In the genomic region with DNA sequence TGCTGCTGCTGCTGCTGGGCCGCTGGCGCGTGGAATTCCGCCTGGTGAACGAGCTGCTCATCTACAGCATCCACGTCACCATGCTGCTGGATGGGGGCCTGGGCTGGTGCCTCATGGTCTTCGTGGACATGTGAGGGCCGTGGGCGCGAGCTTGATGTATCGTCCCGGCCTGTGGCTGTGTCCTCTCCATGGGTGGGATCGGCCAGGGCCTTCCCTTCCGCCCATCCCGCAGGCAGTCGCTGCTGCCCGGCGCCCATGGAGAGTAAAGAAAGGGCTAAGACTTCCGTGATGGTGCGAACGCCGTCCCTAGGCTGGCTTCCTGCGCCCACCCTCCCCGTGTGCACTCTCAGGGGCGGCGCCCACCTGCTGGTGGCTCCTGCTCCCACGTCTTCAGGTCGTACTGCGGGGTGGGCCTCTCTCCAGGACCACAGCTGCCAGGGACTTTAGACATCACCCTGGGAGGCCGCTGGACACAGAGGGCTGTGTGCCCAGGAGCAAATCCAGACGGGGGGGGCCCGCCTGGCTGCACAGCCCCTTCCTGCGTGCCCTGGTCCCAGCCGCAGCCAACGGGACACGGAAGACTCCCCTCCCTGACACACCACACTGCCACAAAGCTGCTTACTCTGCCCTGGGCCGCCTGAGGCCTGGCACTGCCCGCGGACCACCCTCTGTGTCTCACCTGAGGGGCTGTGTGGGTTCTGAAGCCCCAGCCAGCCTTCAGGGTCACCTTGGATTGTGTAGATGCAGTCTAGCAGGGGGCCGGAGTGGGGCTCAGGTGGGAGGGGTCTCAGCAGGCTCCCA, we compare ENCODE assay signal across 1 cellular context.
TF ChIP-seq lines count a peak whose summit lies in the region.

No MANE protein-coding gene starts in this region.

TF ChIP-seq in H1, 55 proteins besides CTCF, POLR2A, EP300 and RAD21:
- TF ChIP-seq, protein P1, sequence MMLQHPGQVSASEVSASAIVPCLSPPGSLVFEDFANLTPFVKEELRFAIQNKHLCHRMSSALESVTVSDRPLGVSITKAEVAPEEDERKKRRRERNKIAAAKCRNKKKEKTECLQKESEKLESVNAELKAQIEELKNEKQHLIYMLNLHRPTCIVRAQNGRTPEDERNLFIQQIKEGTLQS (IDR thresholded peaks at IDR 0.05; ENCODE audit: insufficient read depth, low read depth, low read length): no peak
- TF ChIP-seq TBP (IDR thresholded peaks at IDR 0.05; ENCODE audit: low read depth, low read length) (no peak), SIRT6 (IDR thresholded peaks at IDR 0.05; ENCODE audit: low read length) (no peak), HDAC6 (IDR thresholded peaks at IDR 0.05; ENCODE audit: low read depth, low read length) (no peak), JUND (IDR thresholded peaks at IDR 0.05; ENCODE audit: low read length) (no peak), CBX8 (IDR thresholded peaks at IDR 0.05; ENCODE audit: borderline replicate concordance, low read depth, low read length) (no peak)
- TF ChIP-seq, protein P2, sequence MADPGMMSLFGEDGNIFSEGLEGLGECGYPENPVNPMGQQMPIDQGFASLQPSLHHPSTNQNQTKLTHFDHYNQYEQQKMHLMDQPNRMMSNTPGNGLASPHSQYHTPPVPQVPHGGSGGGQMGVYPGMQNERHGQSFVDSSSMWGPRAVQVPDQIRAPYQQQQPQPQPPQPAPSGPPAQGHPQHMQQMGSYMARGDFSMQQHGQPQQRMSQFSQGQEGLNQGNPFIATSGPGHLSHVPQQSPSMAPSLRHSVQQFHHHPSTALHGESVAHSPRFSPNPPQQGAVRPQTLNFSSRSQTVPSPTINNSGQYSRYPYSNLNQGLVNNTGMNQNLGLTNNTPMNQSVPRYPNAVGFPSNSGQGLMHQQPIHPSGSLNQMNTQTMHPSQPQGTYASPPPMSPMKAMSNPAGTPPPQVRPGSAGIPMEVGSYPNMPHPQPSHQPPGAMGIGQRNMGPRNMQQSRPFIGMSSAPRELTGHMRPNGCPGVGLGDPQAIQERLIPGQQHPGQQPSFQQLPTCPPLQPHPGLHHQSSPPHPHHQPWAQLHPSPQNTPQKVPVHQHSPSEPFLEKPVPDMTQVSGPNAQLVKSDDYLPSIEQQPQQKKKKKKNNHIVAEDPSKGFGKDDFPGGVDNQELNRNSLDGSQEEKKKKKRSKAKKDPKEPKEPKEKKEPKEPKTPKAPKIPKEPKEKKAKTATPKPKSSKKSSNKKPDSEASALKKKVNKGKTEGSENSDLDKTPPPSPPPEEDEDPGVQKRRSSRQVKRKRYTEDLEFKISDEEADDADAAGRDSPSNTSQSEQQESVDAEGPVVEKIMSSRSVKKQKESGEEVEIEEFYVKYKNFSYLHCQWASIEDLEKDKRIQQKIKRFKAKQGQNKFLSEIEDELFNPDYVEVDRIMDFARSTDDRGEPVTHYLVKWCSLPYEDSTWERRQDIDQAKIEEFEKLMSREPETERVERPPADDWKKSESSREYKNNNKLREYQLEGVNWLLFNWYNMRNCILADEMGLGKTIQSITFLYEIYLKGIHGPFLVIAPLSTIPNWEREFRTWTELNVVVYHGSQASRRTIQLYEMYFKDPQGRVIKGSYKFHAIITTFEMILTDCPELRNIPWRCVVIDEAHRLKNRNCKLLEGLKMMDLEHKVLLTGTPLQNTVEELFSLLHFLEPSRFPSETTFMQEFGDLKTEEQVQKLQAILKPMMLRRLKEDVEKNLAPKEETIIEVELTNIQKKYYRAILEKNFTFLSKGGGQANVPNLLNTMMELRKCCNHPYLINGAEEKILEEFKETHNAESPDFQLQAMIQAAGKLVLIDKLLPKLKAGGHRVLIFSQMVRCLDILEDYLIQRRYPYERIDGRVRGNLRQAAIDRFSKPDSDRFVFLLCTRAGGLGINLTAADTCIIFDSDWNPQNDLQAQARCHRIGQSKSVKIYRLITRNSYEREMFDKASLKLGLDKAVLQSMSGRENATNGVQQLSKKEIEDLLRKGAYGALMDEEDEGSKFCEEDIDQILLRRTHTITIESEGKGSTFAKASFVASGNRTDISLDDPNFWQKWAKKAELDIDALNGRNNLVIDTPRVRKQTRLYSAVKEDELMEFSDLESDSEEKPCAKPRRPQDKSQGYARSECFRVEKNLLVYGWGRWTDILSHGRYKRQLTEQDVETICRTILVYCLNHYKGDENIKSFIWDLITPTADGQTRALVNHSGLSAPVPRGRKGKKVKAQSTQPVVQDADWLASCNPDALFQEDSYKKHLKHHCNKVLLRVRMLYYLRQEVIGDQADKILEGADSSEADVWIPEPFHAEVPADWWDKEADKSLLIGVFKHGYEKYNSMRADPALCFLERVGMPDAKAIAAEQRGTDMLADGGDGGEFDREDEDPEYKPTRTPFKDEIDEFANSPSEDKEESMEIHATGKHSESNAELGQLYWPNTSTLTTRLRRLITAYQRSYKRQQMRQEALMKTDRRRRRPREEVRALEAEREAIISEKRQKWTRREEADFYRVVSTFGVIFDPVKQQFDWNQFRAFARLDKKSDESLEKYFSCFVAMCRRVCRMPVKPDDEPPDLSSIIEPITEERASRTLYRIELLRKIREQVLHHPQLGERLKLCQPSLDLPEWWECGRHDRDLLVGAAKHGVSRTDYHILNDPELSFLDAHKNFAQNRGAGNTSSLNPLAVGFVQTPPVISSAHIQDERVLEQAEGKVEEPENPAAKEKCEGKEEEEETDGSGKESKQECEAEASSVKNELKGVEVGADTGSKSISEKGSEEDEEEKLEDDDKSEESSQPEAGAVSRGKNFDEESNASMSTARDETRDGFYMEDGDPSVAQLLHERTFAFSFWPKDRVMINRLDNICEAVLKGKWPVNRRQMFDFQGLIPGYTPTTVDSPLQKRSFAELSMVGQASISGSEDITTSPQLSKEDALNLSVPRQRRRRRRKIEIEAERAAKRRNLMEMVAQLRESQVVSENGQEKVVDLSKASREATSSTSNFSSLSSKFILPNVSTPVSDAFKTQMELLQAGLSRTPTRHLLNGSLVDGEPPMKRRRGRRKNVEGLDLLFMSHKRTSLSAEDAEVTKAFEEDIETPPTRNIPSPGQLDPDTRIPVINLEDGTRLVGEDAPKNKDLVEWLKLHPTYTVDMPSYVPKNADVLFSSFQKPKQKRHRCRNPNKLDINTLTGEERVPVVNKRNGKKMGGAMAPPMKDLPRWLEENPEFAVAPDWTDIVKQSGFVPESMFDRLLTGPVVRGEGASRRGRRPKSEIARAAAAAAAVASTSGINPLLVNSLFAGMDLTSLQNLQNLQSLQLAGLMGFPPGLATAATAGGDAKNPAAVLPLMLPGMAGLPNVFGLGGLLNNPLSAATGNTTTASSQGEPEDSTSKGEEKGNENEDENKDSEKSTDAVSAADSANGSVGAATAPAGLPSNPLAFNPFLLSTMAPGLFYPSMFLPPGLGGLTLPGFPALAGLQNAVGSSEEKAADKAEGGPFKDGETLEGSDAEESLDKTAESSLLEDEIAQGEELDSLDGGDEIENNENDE (IDR thresholded peaks at IDR 0.05; ENCODE audit: insufficient replicate concordance, low read length): no peak
- TF ChIP-seq, protein P3, sequence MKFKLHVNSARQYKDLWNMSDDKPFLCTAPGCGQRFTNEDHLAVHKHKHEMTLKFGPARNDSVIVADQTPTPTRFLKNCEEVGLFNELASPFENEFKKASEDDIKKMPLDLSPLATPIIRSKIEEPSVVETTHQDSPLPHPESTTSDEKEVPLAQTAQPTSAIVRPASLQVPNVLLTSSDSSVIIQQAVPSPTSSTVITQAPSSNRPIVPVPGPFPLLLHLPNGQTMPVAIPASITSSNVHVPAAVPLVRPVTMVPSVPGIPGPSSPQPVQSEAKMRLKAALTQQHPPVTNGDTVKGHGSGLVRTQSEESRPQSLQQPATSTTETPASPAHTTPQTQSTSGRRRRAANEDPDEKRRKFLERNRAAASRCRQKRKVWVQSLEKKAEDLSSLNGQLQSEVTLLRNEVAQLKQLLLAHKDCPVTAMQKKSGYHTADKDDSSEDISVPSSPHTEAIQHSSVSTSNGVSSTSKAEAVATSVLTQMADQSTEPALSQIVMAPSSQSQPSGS (IDR thresholded peaks at IDR 0.05; ENCODE audit: low read length): no peak
